ENCODE assay signal across 29 cellular contexts in genomic region chr7:68623030-68623429, GRCh38.
"Had no signal": no experiment of that assay in that cellular context is flagged by ENCODE, and none has a peak within 500 bp of the region (broad histone marks: within the 10 kb centered on the region; RNA-seq: fewer than 3 reads in every experiment).

No MANE protein-coding gene starts in this region.

- H3K27me3 Mint-ChIP-seq: activated B cell treated with CpG ODN at 0.5 μM for 24 hours; activated CD8-positive, alpha-beta T cell treated with anti-CD3 and anti-CD28 coated beads for 36 hours; activated naive CD8-positive, alpha-beta T cell; activated T-helper 17 cell treated with anti-CD3 and anti-CD28 coated beads, Interleukin-2, amount 50 U/mL, for 72 hours; T-helper 17 cell had no signal

- H3K9me3 Mint-ChIP-seq: activated B cell treated with CpG ODN at 0.5 μM for 24 hours had no signal

- H3K27ac Mint-ChIP-seq: activated B cell treated with CpG ODN at 0.5 μM for 24 hours; activated CD8-positive, alpha-beta T cell treated with anti-CD3 and anti-CD28 coated beads for 36 hours; activated naive CD8-positive, alpha-beta T cell; activated T-helper 17 cell treated with anti-CD3 and anti-CD28 coated beads, Interleukin-2, amount 50 U/mL, for 72 hours; T-helper 17 cell; T-helper 2 cell treated with Interferon-gamma antibody and Interleukin-4, amounts not matched to agents 5 μg/mL and 100 μg/mL, for 36 hours had no signal

- H3K4me3 Mint-ChIP-seq: activated B cell treated with CpG ODN at 0.5 μM for 24 hours; activated CD8-positive, alpha-beta T cell treated with anti-CD3 and anti-CD28 coated beads for 36 hours; activated naive CD8-positive, alpha-beta T cell; activated T-cell treated with anti-CD3 and anti-CD28 coated beads, Interleukin-2, amount 50 U/mL, for 4 hours; activated T-helper 17 cell treated with anti-CD3 and anti-CD28 coated beads, Interleukin-2, amount 50 U/mL, for 72 hours; T-helper 17 cell; T-helper 2 cell treated with Interferon-gamma antibody and Interleukin-4, amounts not matched to agents 5 μg/mL and 100 μg/mL, for 36 hours had no signal

- H3K4me1 ChIP-seq: adrenal gland, body of pancreas had no signal

- H3K36me3 ChIP-seq: adrenal gland, WERI-Rb-1 had no signal

- H3K4me3 ChIP-seq: adrenal gland, body of pancreas had no signal

- H3K4me1 Mint-ChIP-seq: activated B cell treated with CpG ODN at 0.5 μM for 24 hours; activated T-helper 17 cell treated with anti-CD3 and anti-CD28 coated beads, Interleukin-2, amount 50 U/mL, for 72 hours; T-helper 17 cell had no signal

- H3K9me3 ChIP-seq: adrenal gland, body of pancreas had no signal

- DNase-seq: activated B cell treated with CpG ODN at 0.5 μM for 24 hours; activated CD4-positive, alpha-beta T cell treated with anti-CD3 and anti-CD28 coated beads for 48 hours; activated CD4-positive, alpha-beta T cell treated with anti-CD3 and anti-CD28 coated beads, Interleukin-2, amount 50 U/mL, for 1 hour; activated CD4-positive, alpha-beta T cell treated with anti-CD3 and anti-CD28 coated beads, Interleukin-2, amount 50 U/mL, for 48 hours; activated CD8-positive, alpha-beta memory T cell treated with anti-CD3 and anti-CD28 coated beads for 24 hours; activated CD8-positive, alpha-beta T cell treated with anti-CD3 and anti-CD28 coated beads for 36 hours; activated effector memory CD4-positive, alpha-beta T cell treated with Interleukin-2 at 50 U/mL for 16 hours; activated gamma-delta T cell treated with Interleukin-2 at 50 U/mL for 16 hours; activated naive CD4-positive, alpha-beta T cell treated with anti-CD3 and anti-CD28 coated beads, Interleukin-2, amount 50 U/mL, for 16 hours; activated naive CD4-positive, alpha-beta T cell treated with Interleukin-2 at 50 U/mL for 16 hours; activated T-cell treated with anti-CD3 and anti-CD28 coated beads, Interleukin-2, amount 50 U/mL, for 4 hours; adrenal gland; amygdala; aorta; body of pancreas; caudate nucleus; cortex of kidney; dermis blood vessel endothelial cell; effector CD8-positive, alpha-beta T cell; foreskin fibroblast; head of caudate nucleus; T-helper 17 cell; T1000; WERI-Rb-1 had no signal

- H3K27me3 ChIP-seq: adrenal gland, body of pancreas had no signal

- ATAC-seq: activated CD4-positive, CD25-positive, alpha-beta regulatory T cell treated with anti-CD3 and anti-CD28 coated beads, Interleukin-2, amount 50 U/mL, for 24 hours; activated CD8-positive, alpha-beta T cell treated with anti-CD3 and anti-CD28 coated beads for 36 hours; activated T-cell treated with anti-CD3 and anti-CD28 coated beads, Interleukin-2, amount 50 U/mL, for 4 hours; activated T-helper 17 cell treated with anti-CD3 and anti-CD28 coated beads, Interleukin-2, amount 50 U/mL, for 72 hours; body of pancreas; T-helper 17 cell had no signal

- H3K36me3 Mint-ChIP-seq: activated naive CD8-positive, alpha-beta T cell had no signal

- H3K27ac ChIP-seq: adrenal gland, body of pancreas, epithelial cell of prostate, WERI-Rb-1 had no signal
